In the genomic region with DNA sequence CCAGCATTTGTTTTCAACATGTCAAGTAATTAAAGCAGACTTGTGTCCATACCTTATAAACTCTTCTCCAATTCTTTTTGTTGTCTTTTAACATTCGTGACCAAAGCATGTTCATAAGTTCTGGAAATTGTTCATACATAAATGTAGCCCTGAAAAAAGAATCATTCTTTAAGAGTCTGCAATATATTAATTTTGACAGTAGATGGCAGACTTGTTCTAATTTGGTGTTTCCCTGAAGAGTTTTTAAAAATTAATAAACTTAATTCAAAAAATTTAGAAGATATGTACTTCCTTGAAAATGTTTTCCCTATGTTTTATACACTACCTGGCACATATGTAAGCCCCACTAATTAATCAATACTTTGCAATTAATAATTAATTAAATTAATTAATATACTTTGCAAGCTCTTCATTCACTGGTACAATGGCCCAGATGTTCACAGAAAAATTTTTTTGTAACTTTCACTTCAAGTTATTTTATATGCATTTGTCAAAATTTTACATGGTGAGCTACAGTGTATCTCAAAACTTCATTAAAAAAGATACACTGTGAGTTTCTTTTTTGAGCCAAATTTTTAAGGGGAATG, we compare ENCODE assay signal across 8 cellular contexts.
DNase-seq lines count a peak whose midpoint lies in the region; ATAC-seq and TF ChIP-seq lines count a peak whose summit lies in the region.

No MANE protein-coding gene starts in this region.

- no peaks in the 10 kb centered on the region for H3K9me3 ChIP-seq in parathyroid adenoma (ENCODE audit: control insufficient read depth, low read length)

- ATAC-seq in HG02870 (IDR thresholded peaks at IDR 0.05; ENCODE audit: unreplicated experiment) (no peak), HG03025 (IDR thresholded peaks at IDR 0.05; ENCODE audit: low FRiP score, unreplicated experiment) (no peak), GM21528 (IDR thresholded peaks at IDR 0.05; ENCODE audit: low FRiP score, unreplicated experiment) (no peak)

- no peak overlapping the region for H3K4me2 ChIP-seq in parathyroid adenoma (ENCODE audit: low read length)

- no peak overlapping the region for H2AFZ ChIP-seq in parathyroid adenoma

- H3K79me2 ChIP-seq in parathyroid adenoma: peaks cover 3% of the 10 kb centered on the region

- H3K27me3 ChIP-seq in parathyroid adenoma (ENCODE audit: control insufficient read depth, insufficient read depth, low read length): no peaks in the 10 kb centered on the region

- no peak overlapping the region for H3K9ac ChIP-seq in parathyroid adenoma

- no peaks in the 10 kb centered on the region for H3K36me3 ChIP-seq in parathyroid adenoma (ENCODE audit: control insufficient read depth, insufficient read depth, low read length)

- no peak overlapping the region for H3K4me3 ChIP-seq in choroid plexus epithelial cell (ENCODE audit: low read depth, low read length)
- H3K4me3 ChIP-seq in parathyroid adenoma (ENCODE audit: low read depth, low read length): no peak overlapping the region

- TF ChIP-seq CTCF in choroid plexus epithelial cell (conservative IDR thresholded peaks at IDR 0.05; ENCODE audit: low read depth, low read length): peak; percentile 46
- peak; percentile 72 for TF ChIP-seq CTCF in parathyroid adenoma (IDR thresholded peaks at IDR 0.05)

- DNase-seq in DMS 273 (lab: John Stamatoyannopoulos, UW; ENCODE audit: unreplicated experiment): peak; percentile 38
- DNase-seq in DMS 273 treated with DMSO at 0.1 percent for 48 hours (lab: John Stamatoyannopoulos, UW): no peak
- DNase-seq in LoVo (ENCODE audit: low spot score): peak; percentile 32
- DNase-seq in choroid plexus epithelial cell (ENCODE audit: low read depth): peak; percentile 44

- peaks cover 5% of the 10 kb centered on the region for H3K4me1 ChIP-seq in parathyroid adenoma

- no peak overlapping the region for H3K27ac ChIP-seq in parathyroid adenoma
